Comparison of ENCODE assay signal across 19 cellular contexts in the genomic region with DNA sequence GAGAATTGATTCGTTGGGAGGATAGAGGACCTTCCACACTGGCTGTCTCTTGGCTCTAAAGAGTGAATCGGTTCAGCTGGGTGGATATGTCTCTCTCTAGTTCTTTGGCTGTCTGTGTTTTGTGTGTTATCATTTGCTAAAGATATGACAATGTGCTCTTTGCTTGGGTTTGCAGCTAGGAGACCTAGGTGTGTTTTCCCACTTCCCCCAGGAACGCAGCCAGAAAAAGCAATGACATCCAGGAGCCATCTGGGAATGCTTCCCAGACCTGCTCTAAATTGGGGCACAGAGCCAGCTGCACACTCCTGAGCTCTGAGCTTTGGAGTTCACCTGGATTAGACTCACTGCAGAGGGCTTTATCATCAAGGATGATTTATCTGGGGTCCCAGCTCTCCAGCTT. TPM values are rescaled to one million over a fixed set of nuclear protein-coding genes. Genes with fewer than 3 reads are reported as not detected.
DNase-seq lines count a peak whose midpoint lies in the region; FAIRE-seq and TF ChIP-seq lines count a peak whose summit lies in the region.
"Had no signal": no experiment of that assay in that cellular context is flagged by ENCODE, and none has a peak within 500 bp of the region (broad histone marks: within the 10 kb centered on the region; RNA-seq: fewer than 3 reads in every experiment).

No MANE protein-coding gene starts in this region.

- intact Hi-C loops in stomach (cut with DNase I; ENCODE audit: low total_unique reads), result no loop called here

- no peak for TF ChIP-seq EP300 in stomach (IDR thresholded peaks at IDR 0.05)

- H3K4me3 ChIP-seq in stomach, result no peak overlapping the region

- TF ChIP-seq POLR2A in stomach (IDR thresholded peaks at IDR 0.05), result no peak

- no peak for TF ChIP-seq CTCF in stomach (IDR thresholded peaks at IDR 0.05)

- peaks cover 0 to 7% (median 0%) of the 10 kb centered on the region in 3 donors for H3K27me3 ChIP-seq in stomach

- no peaks in the 10 kb centered on the region for H3K36me3 ChIP-seq in stomach

- in situ Hi-C loops in G401 (cut with HindIII; ENCODE audit: low sequenced_read_pairs), result no loop called here

- peak; percentile 93 for FAIRE-seq in islet of Langerhans (lab: Jason Lieb, UNC)
- FAIRE-seq: frontal cortex, TTC549 had no signal

- DNase-seq in G401 (ENCODE audit: low spot score) (peak; percentile 96), NCI-H2029 treated with DMSO at 0.1 percent for 48 hours (lab: John Stamatoyannopoulos, UW) (peak; percentile 83), cerebellar cortex (ENCODE audit: low spot score) (peak; percentile 95), stomach (no peak), NCI-H1417 (lab: John Stamatoyannopoulos, UW) (no peak), KG1 (lab: John Stamatoyannopoulos, UW) (no peak), AML-193 (lab: John Stamatoyannopoulos, UW) (no peak)
- DNase-seq: activated CD4-positive, alpha-beta T cell treated with anti-CD3 and anti-CD28 coated beads for 4 hours; activated naive CD8-positive, alpha-beta T cell treated with anti-CD3 and anti-CD28 coated beads for 36 hours; CD8-positive, alpha-beta memory T cell; dermis blood vessel endothelial cell; KBM-7; NCI-H226; NK-92 treated with Interleukin-12 subunit alpha and Interleukin-12 subunit beta, amount 100 ng/mL, for 24 hours; stimulated activated CD4-positive, alpha-beta T cell treated with anti-CD3 and anti-CD28 coated beads, Interleukin-12 subunit alpha, Interleukin-12 subunit beta, amount 100 ng/mL, for 4 hours; SW 1271 had no signal

- no peaks in the 10 kb centered on the region for H3K4me1 ChIP-seq in stomach

- H3K9me3 ChIP-seq in stomach, result no peaks in the 10 kb centered on the region

- H3K27ac ChIP-seq in stomach, result no peak overlapping the region

- 52 to 65% (median 54%) methylated on average over 3 of the region's 3 CpGs for WGBS in stomach, 5 donors

RNA-seq across cellular contexts. Expression of gene PDZD2, which starts 12.8 kb away (rescaled TPM):
- 4.6 and 9.3 TPM in 2 replicates for total RNA-seq in G401 (2014; rRNA removed; shearing (Covaris generic))
- total RNA-seq in stomach, result 10 to 100 TPM in 2 of 5 donors, 1 to 10 TPM in 2, under 1 TPM in 1; under 0.01 to 61.3 (median 8.9) TPM
- 1 to 10 TPM; 1.6 to 4.9 (median 2.8) TPM for polyA plus RNA-seq in stomach

Comparison
In these comparisons a context has a peak if more than half of its experiments do, and no peak if none do; other contexts are left out.
1. DNase-seq: peak in G401 (single experiment), NCI-H2029 treated with DMSO at 0.1 percent for 48 hours (single experiment) and cerebellar cortex (single experiment); none in stomach (single experiment), NCI-H1417 (0 of 3), KG1 (single experiment) and AML-193 (0 of 2).